Comparison of ENCODE assay signal across 8 cellular contexts in genomic region chr19:55653651-55654322, GRCh38. TPM values are rescaled to one million over a fixed set of nuclear protein-coding genes. Genes with fewer than 3 reads are reported as not detected.
DNase-seq lines count a peak whose midpoint lies in the region; ATAC-seq lines count a peak whose summit lies in the region.

No MANE protein-coding gene starts in this region.

- DNase-seq in GM19238 (ENCODE audit: insufficient read length, low spot score) (peak; percentile 98), NCI-H460 (ENCODE audit: extremely low read depth, low read depth) (peak; percentile 96), cerebellum (ENCODE audit: low spot score) (peak; percentile 96), kidney glomerular epithelial cell (lab: John Stamatoyannopoulos, UW) (peak; percentile 96)
- DNase-seq in activated CD4-positive, alpha-beta T cell treated with anti-CD3 and anti-CD28 coated beads for 1 hour: peak; percentile 99
- peak; percentile 94 for DNase-seq in stimulated activated CD4-positive, alpha-beta T cell treated with anti-CD3 and anti-CD28 coated beads, Interleukin-15, amount 100 ng/mL, for 48 hours (ENCODE audit: low read depth in 2 of 2)

- peak overlapping the region; percentile 100 for H3K27ac ChIP-seq in BLaER1

- peak overlapping the region; percentile 87 for H3K4me3 ChIP-seq in BLaER1

- peak; percentile 43 for ATAC-seq in HG03439 (IDR thresholded peaks at IDR 0.05; ENCODE audit: unreplicated experiment)

- peak overlapping the region; percentile 100 for H3K9ac ChIP-seq in BLaER1

- peaks cover 36% of the 10 kb centered on the region for H3K36me3 ChIP-seq in BLaER1

- H3K4me2 ChIP-seq in BLaER1: peak overlapping the region; percentile 54

- H3K4me1 ChIP-seq in BLaER1: peaks cover 52% of the 10 kb centered on the region

- peaks cover 34% of the 10 kb centered on the region for H4K20me1 ChIP-seq in BLaER1

- no peaks in the 10 kb centered on the region for H3K9me3 ChIP-seq in BLaER1

- H3K27me3 ChIP-seq in BLaER1: no peaks in the 10 kb centered on the region

RNA-seq across cellular contexts. Expression of gene U2AF2, which starts 1.0 kb away (rescaled TPM):
- 68.3 and 72.4 TPM in 2 replicates for total RNA-seq in NCI-H460 (2014; rRNA removed; shearing (Covaris generic))
- polyA plus RNA-seq in NCI-H460 (2014; cell fraction: nucleus; rRNA removed): 169 and 178 TPM in 2 replicates
- 52.6 TPM for total RNA-seq in cerebellum

RNA-seq across cellular contexts. Expression of gene CCDC106, which starts 5.8 kb away (rescaled TPM):
- total RNA-seq in NCI-H460 (2014; rRNA removed; shearing (Covaris generic)): 1.9 and 2.3 TPM in 2 replicates
- polyA plus RNA-seq in NCI-H460 (2014; cell fraction: nucleus; rRNA removed): 1.9 and 5.8 TPM in 2 replicates
- 6.6 TPM for total RNA-seq in cerebellum

RNA-seq across cellular contexts. Expression of gene ZNF581, which starts 10.3 kb away (rescaled TPM):
- 12.3 and 13.6 TPM in 2 replicates for total RNA-seq in NCI-H460 (2014; rRNA removed; shearing (Covaris generic))
- 7.1 and 11.1 TPM in 2 replicates for polyA plus RNA-seq in NCI-H460 (2014; cell fraction: nucleus; rRNA removed)
- 6.5 TPM for total RNA-seq in cerebellum

RNA-seq across cellular contexts. Expression of gene ZNF580, which starts 13.0 kb away (rescaled TPM):
- 8.9 and 13.6 TPM in 2 replicates for total RNA-seq in NCI-H460 (2014; rRNA removed; shearing (Covaris generic))
- polyA plus RNA-seq in NCI-H460 (2014; cell fraction: nucleus; rRNA removed): 13.6 and 31.0 TPM in 2 replicates
- 7.8 TPM for total RNA-seq in cerebellum

RNA-seq across cellular contexts. Expression of gene EPN1, which starts 21.2 kb away (rescaled TPM):
- total RNA-seq in NCI-H460 (2014; rRNA removed; shearing (Covaris generic)): 32.8 and 35.9 TPM in 2 replicates
- polyA plus RNA-seq in NCI-H460 (2014; cell fraction: nucleus; rRNA removed): 17.2 and 37.0 TPM in 2 replicates
- total RNA-seq in cerebellum: 20.9 TPM

Comparison
In these comparisons a context has a peak if more than half of its experiments do, and no peak if none do; other contexts are left out.
1. Peak in every context shown above with its lines: DNase-seq, ATAC-seq, H3K4me3 ChIP-seq and H3K27ac ChIP-seq.